In the genomic region with DNA sequence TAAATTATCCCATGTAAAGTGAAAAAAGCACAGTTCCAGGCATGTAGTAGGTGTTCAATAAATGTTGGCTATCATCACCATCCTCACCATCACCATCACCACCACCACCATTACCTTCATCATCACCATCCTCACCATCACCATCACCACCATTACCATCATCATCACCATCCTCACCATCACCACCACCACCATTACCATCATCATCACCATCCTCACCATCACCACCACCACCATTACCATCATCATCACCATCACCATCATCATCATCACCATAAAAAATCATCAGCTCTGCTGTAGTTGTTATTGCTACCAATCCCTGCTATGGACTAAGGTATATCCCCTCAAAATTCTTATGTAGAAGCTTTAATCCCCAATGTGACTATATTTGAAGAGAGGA, we compare ENCODE assay signal across 26 cellular contexts. TPM values are rescaled to one million over a fixed set of nuclear protein-coding genes. Genes with fewer than 3 reads are reported as not detected.
"Had no signal": no experiment of that assay in that cellular context is flagged by ENCODE, and none has a peak within 500 bp of the region (broad histone marks: within the 10 kb centered on the region; RNA-seq: fewer than 3 reads in every experiment).

No MANE protein-coding gene starts in this region.

- H3K4me3 ChIP-seq: left ventricle myocardium inferior, pancreas, psoas muscle, right atrium auricular region, tibial artery had no signal

- H3K36me3 ChIP-seq: left ventricle myocardium inferior, neutrophil, pancreas, right atrium auricular region, tibial artery had no signal

- H3K27ac Mint-ChIP-seq: activated naive CD4-positive, alpha-beta T cell treated with anti-CD3 and anti-CD28 coated beads, Interleukin-2, amount 10 ng/mL, durations not matched to agents 7 days and 5 days; WTC11 had no signal

- FAIRE-seq: endometrium, pancreas had no signal

- H3K4me3 Mint-ChIP-seq: activated naive CD4-positive, alpha-beta T cell treated with anti-CD3 and anti-CD28 coated beads, Interleukin-2, amount 10 ng/mL, durations not matched to agents 7 days and 5 days; brain; dendritic cell treated with granulocyte-macrophage colony-stimulating factor and Interleukin-4, amounts not matched to agents 40 ng/mL and 50 ng/mL, for 4 days; nephron; stimulated activated naive CD8-positive, alpha-beta T cell treated with anti-CD3 and anti-CD28 coated beads, Interleukin-15, amount 100 ng/mL, for 72 hours; T-cell; WTC11 had no signal

- H3K27ac ChIP-seq: left ventricle myocardium inferior, neutrophil, pancreas, psoas muscle, right atrium auricular region, tibial artery had no signal

- H3K4me1 Mint-ChIP-seq: WTC11 had no signal

- H3K9me3 Mint-ChIP-seq: nephron had no signal

- H3K9me3 ChIP-seq: left ventricle myocardium inferior, neutrophil, pancreas, psoas muscle, right atrium auricular region, tibial artery had no signal

- H3K4me1 ChIP-seq: pancreas, psoas muscle, tibial artery had no signal

- DNase-seq: activated CD4-positive, alpha-beta T cell treated with anti-CD3 and anti-CD28 coated beads, Interleukin-2, amount 50 U/mL, for 48 hours; activated effector memory CD4-positive, alpha-beta T cell treated with anti-CD3 and anti-CD28 coated beads, Interleukin-2, amount 50 U/mL, for 16 hours; activated naive CD4-positive, alpha-beta T cell treated with anti-CD3 and anti-CD28 coated beads, Interleukin-2, amount 10 ng/mL, durations not matched to agents 7 days and 5 days; activated T-cell treated with anti-CD3 and anti-CD28 coated beads for 4 hours; aorta; effector CD4-positive, alpha-beta T cell; foreskin melanocyte; hippocampal formation; left ventricle myocardium inferior; mammary epithelial cell; midbrain; pancreas; psoas muscle; stimulated activated CD4-positive, alpha-beta T cell treated with anti-CD3 and anti-CD28 coated beads, Interleukin-12 subunit alpha, Interleukin-12 subunit beta, amount 100 ng/mL, for 4 hours; stimulated activated CD4-positive, alpha-beta T cell treated with anti-CD3 and anti-CD28 coated beads, Interleukin-4, amount 100 ng/mL, for 4 hours; stimulated activated naive CD8-positive, alpha-beta T cell treated with anti-CD3 and anti-CD28 coated beads, Interleukin-15, amount 100 ng/mL, for 72 hours; T-cell; T1000; tibial artery had no signal

- H3K36me3 Mint-ChIP-seq: activated naive CD4-positive, alpha-beta T cell treated with anti-CD3 and anti-CD28 coated beads, Interleukin-2, amount 10 ng/mL, durations not matched to agents 7 days and 5 days; brain; T-cell; WTC11 had no signal

- ATAC-seq: pancreas; stimulated activated naive CD8-positive, alpha-beta T cell treated with anti-CD3 and anti-CD28 coated beads, Interleukin-15, amount 100 ng/mL, for 72 hours; T-cell; WTC11 had no signal

- H3K27me3 Mint-ChIP-seq: dendritic cell treated with granulocyte-macrophage colony-stimulating factor and Interleukin-4, amounts not matched to agents 40 ng/mL and 50 ng/mL, for 4 days; stimulated activated naive CD8-positive, alpha-beta T cell treated with anti-CD3 and anti-CD28 coated beads, Interleukin-15, amount 100 ng/mL, for 72 hours; T-cell had no signal

RNA-seq across cellular contexts. Expression of a gene that starts 20.4 kb away (rescaled TPM):
- polyA plus RNA-seq: mammary epithelial cell had no signal
